In the genomic region with DNA sequence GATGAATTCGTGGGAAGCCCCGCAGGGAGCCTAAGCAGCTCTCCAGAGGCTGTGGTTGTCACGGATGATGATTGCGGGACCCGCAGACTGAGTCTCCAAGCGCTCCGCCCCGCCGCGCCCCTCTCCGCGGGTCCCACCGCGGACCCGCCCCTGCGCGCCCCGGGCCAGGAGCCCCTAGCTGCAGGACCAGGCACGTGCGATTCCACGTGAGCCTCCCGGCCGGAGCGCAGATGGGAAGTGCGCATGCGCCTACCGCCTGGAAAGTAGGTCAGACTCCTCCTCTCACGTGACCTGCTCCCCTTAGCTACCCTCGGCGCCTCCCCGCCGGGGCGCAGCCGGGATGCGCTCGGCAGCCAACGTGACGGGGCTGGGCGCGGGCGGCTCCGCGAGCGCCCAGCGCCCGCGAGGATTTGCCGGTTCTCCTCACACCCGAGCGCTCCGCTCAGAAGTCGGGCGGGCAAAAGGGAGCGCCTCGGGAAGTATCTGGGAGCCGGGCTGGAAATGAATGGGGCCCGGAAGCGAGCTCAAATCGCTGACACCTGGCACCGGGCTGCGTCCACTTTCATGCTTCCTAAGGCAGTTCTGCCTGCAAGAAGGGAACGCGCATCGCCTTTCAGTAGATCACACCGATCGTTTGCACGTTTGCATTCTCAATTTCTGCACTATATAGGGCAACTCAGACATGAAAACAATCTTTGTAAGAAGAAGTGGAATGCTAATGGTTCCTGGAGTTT, we compare ENCODE assay signal across 1 cellular context.
TF ChIP-seq lines count a peak whose summit lies in the region.

No MANE protein-coding gene starts in this region.

TF ChIP-seq in HEK293, 187 proteins besides CTCF, POLR2A, EP300 and RAD21 (continued from another document):
- TF ChIP-seq, protein P1, sequence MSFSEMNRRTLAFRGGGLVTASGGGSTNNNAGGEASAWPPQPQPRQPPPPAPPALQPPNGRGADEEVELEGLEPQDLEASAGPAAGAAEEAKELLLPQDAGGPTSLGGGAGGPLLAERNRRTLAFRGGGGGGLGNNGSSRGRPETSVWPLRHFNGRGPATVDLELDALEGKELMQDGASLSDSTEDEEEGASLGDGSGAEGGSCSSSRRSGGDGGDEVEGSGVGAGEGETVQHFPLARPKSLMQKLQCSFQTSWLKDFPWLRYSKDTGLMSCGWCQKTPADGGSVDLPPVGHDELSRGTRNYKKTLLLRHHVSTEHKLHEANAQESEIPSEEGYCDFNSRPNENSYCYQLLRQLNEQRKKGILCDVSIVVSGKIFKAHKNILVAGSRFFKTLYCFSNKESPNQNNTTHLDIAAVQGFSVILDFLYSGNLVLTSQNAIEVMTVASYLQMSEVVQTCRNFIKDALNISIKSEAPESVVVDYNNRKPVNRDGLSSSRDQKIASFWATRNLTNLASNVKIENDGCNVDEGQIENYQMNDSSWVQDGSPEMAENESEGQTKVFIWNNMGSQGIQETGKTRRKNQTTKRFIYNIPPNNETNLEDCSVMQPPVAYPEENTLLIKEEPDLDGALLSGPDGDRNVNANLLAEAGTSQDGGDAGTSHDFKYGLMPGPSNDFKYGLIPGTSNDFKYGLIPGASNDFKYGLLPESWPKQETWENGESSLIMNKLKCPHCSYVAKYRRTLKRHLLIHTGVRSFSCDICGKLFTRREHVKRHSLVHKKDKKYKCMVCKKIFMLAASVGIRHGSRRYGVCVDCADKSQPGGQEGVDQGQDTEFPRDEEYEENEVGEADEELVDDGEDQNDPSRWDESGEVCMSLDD (tag by site-specific recombination; IDR thresholded peaks at IDR 0.05): peak; percentile 76
- TF ChIP-seq TRIM28 (IDR thresholded peaks at IDR 0.05; ENCODE audit: borderline replicate concordance, low read length): no peak
- TF ChIP-seq ZNF544 (tag by site-specific recombination; IDR thresholded peaks at IDR 0.05): no peak
- TF ChIP-seq ZBTB8A (tag by site-specific recombination; IDR thresholded peaks at IDR 0.05): peak; percentile 98
- TF ChIP-seq KLF10 (tag by site-specific recombination; IDR thresholded peaks at IDR 0.05): peak; percentile 80
- TF ChIP-seq ZNF548 (tag by site-specific recombination; IDR thresholded peaks at IDR 0.05): no peak
- no peak; the same call in 1 of the 2 replicates for TF ChIP-seq ZFHX2 (tag by site-specific recombination; conservative IDR thresholded peaks at IDR 0.05)
- TF ChIP-seq, protein P2, sequence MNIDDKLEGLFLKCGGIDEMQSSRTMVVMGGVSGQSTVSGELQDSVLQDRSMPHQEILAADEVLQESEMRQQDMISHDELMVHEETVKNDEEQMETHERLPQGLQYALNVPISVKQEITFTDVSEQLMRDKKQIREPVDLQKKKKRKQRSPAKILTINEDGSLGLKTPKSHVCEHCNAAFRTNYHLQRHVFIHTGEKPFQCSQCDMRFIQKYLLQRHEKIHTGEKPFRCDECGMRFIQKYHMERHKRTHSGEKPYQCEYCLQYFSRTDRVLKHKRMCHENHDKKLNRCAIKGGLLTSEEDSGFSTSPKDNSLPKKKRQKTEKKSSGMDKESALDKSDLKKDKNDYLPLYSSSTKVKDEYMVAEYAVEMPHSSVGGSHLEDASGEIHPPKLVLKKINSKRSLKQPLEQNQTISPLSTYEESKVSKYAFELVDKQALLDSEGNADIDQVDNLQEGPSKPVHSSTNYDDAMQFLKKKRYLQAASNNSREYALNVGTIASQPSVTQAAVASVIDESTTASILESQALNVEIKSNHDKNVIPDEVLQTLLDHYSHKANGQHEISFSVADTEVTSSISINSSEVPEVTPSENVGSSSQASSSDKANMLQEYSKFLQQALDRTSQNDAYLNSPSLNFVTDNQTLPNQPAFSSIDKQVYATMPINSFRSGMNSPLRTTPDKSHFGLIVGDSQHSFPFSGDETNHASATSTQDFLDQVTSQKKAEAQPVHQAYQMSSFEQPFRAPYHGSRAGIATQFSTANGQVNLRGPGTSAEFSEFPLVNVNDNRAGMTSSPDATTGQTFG (tag by site-specific recombination; IDR thresholded peaks at IDR 0.05; ENCODE audit: borderline replicate concordance): no peak
- no peak for TF ChIP-seq ZNF560 (tag by site-specific recombination; IDR thresholded peaks at IDR 0.05; ENCODE audit: borderline replicate concordance)
- peak; percentile 97 for TF ChIP-seq ZBTB20 (tag by site-specific recombination; IDR thresholded peaks at IDR 0.05)
- TF ChIP-seq ZNF175 (tag by site-specific recombination; IDR thresholded peaks at IDR 0.05): no peak
- TF ChIP-seq, protein P3, sequence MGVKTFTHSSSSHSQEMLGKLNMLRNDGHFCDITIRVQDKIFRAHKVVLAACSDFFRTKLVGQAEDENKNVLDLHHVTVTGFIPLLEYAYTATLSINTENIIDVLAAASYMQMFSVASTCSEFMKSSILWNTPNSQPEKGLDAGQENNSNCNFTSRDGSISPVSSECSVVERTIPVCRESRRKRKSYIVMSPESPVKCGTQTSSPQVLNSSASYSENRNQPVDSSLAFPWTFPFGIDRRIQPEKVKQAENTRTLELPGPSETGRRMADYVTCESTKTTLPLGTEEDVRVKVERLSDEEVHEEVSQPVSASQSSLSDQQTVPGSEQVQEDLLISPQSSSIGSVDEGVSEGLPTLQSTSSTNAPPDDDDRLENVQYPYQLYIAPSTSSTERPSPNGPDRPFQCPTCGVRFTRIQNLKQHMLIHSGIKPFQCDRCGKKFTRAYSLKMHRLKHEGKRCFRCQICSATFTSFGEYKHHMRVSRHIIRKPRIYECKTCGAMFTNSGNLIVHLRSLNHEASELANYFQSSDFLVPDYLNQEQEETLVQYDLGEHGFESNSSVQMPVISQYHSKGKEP (tag by site-specific recombination; IDR thresholded peaks at IDR 0.05): peak; percentile 5; the same call in 1 of the 2 replicates
